Comparison of ENCODE assay signal across 27 cellular contexts in genomic region chr2:174745142-174745541, GRCh38. TPM values are rescaled to one million over a fixed set of nuclear protein-coding genes. Genes with fewer than 3 reads are reported as not detected.
"Had no signal": no experiment of that assay in that cellular context is flagged by ENCODE, and none has a peak within 500 bp of the region (broad histone marks: within the 10 kb centered on the region; RNA-seq: fewer than 3 reads in every experiment).

No MANE protein-coding gene starts in this region.

- H3K27ac ChIP-seq: colonic mucosa, epithelial cell of prostate, esophagus squamous epithelium, gastrocnemius medialis, heart right ventricle, left lung, lower lobe of right lung had no signal

- H3K9me3 Mint-ChIP-seq: dendritic cell treated with granulocyte-macrophage colony-stimulating factor and Interleukin-4, amounts not matched to agents 40 ng/mL and 50 ng/mL, for 4 days; effector memory CD8-positive, alpha-beta T cell; endodermal cell; immature natural killer cell had no signal

- H3K36me3 ChIP-seq: colonic mucosa, esophagus squamous epithelium, heart right ventricle, left lung, lower lobe of right lung had no signal

- DNase-seq: colonic mucosa; cortex of kidney; effector CD8-positive, alpha-beta T cell; effector memory CD8-positive, alpha-beta T cell; endodermal cell; erythroblast; esophagus squamous epithelium; foreskin fibroblast; foreskin melanocyte; gastrocnemius medialis; glutamatergic neuron; head of caudate nucleus; heart right ventricle; hippocampal formation; immature natural killer cell; left cardiac atrium; left lung; left ventricle myocardium superior; lower lobe of right lung; mesenchymal stem cell; midbrain had no signal

- ATAC-seq: effector memory CD8-positive, alpha-beta T cell; esophagus mucosa; gastrocnemius medialis; heart right ventricle; left cardiac atrium; left lung; left ventricle myocardium superior; lower lobe of right lung had no signal

- H3K36me3 Mint-ChIP-seq: immature natural killer cell had no signal

- H3K4me3 Mint-ChIP-seq: dendritic cell treated with granulocyte-macrophage colony-stimulating factor and Interleukin-4, amounts not matched to agents 40 ng/mL and 50 ng/mL, for 4 days; effector memory CD8-positive, alpha-beta T cell; endodermal cell; immature natural killer cell had no signal

- H3K27me3 ChIP-seq: colonic mucosa, gastrocnemius medialis, left lung had no signal

- H3K4me1 ChIP-seq: colonic mucosa, esophagus squamous epithelium, gastrocnemius medialis, heart right ventricle, lower lobe of right lung had no signal

- H3K27ac Mint-ChIP-seq: dendritic cell treated with granulocyte-macrophage colony-stimulating factor and Interleukin-4, amounts not matched to agents 40 ng/mL and 50 ng/mL, for 4 days; effector memory CD8-positive, alpha-beta T cell; endodermal cell; immature natural killer cell had no signal

- H3K9me3 ChIP-seq: colonic mucosa, esophagus squamous epithelium, gastrocnemius medialis, heart right ventricle, left lung, lower lobe of right lung had no signal

- H3K4me3 ChIP-seq: colonic mucosa, esophagus squamous epithelium, gastrocnemius medialis, heart right ventricle, left lung, lower lobe of right lung had no signal

RNA-seq across cellular contexts. Expression of gene CHRNA1, which starts 19.1 kb away (rescaled TPM):
- total RNA-seq: endodermal cell, esophagus mucosa, esophagus squamous epithelium, kidney epithelial cell, left lung, left ventricle myocardium superior, lower lobe of right lung, mucosa of gallbladder had no signal
- polyA plus RNA-seq: immature natural killer cell, keratinocyte had no signal
